Comparison of ENCODE assay signal across 8 cellular contexts in the genomic region with DNA sequence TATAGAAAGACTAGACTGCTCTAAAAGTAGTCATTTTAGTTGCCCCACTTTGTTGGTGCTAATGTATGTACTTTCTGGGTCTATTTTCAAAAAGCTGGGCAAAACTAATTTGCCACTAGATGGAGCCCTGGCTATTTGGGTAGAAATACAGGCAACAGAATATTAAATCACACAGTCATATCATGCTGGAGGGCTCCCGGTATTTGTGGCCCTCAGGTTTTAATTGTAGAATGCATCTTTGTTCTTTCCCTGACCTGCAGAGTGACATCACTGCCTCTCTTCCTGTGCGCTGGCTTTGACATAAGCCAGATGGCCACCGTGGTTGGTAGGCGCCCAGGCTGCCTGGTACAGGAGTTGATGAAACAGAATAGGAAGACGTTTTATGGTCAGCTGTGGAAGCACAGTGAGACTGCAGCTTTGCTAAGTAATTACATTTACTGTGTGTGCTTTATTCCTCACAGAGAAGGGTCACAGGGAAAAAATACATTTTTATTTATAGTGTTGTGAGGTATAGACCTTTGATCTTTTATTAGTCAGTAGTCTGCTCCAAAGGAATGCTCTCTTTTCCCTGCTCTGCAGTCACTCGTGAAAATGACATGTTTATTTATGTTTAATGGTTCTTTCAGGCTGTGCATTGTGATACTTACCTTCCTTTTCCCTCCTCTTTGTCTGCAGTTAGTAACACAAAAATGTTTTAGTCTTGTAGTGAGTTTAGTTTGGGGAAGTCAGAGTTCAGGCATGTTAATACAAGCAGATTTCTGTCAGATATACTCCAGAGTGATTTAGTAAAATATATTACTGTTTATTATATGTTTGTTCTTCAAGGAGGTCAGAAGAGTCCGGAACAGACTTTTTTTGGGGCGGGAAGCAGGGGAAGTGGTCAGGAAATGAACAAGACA. TPM values are rescaled to one million over a fixed set of nuclear protein-coding genes. Genes with fewer than 3 reads are reported as not detected.
DNase-seq lines count a peak whose midpoint lies in the region; ATAC-seq and TF ChIP-seq lines count a peak whose summit lies in the region.

No MANE protein-coding gene starts in this region.

- POLR2A ChIA-PET in AG04449 (lab: Yijun Ruan, JAX): no interaction called here

- TF ChIP-seq CTCF in AG04449 (IDR thresholded peaks at IDR 0.05; ENCODE audit: insufficient read depth, low read length, missing control alignments): peak; percentile 46
- peak; percentile 65 for TF ChIP-seq CTCF in mesothelial cell of epicardium (IDR thresholded peaks at IDR 0.05; ENCODE audit: unreplicated experiment)

- H3K4me3 ChIP-seq in AG04449 (ENCODE audit: low read depth, low read length): no peak overlapping the region

- CTCF ChIA-PET in AG04449 (lab: Yijun Ruan, JAX): interaction anchor here (0.7 to 1.9 kb wide), 20 partner anchors 12 to 813 kb away, joined by 3 to 8 read pairs (median 3); no protein-coding TSS in a partner anchor

- ATAC-seq in GM18867 (IDR thresholded peaks at IDR 0.05; ENCODE audit: unreplicated experiment): peak; percentile 43
- no peak for ATAC-seq in GM21447 (IDR thresholded peaks at IDR 0.05; ENCODE audit: unreplicated experiment)
- no peak for ATAC-seq in HG02798 (IDR thresholded peaks at IDR 0.05; ENCODE audit: poor library complexity, unreplicated experiment)
- no peak for ATAC-seq in HG02763 (IDR thresholded peaks at IDR 0.05; ENCODE audit: unreplicated experiment)

- no peaks in the 10 kb centered on the region for H3K27me3 Mint-ChIP-seq in dendritic cell treated with granulocyte-macrophage colony-stimulating factor and Interleukin-4, amounts not matched to agents 40 ng/mL and 50 ng/mL, for 4 days
- H3K27me3 Mint-ChIP-seq in mesothelial cell of epicardium (ENCODE audit: low read depth): no peaks in the 10 kb centered on the region

- intact Hi-C loops in dendritic cell treated with granulocyte-macrophage colony-stimulating factor and Interleukin-4, amounts not matched to agents 40 ng/mL and 50 ng/mL, for 4 days (cut with micrococcal nuclease): loop anchor here (5.0 kb wide), 2 partner anchors 675 to 780 kb away; no protein-coding TSS in a partner anchor

- DNase-seq in AG04449 (ENCODE audit: low read depth, low spot score) (no peak), NOMO-1 (lab: John Stamatoyannopoulos, UW; ENCODE audit: unreplicated experiment in 2 of 2) (peak; percentile 24 to 78), mesothelial cell of epicardium (ENCODE audit: low spot score in 2 of 2, unreplicated experiment in 2 of 2) (peak; percentile 35 to 71)

- H3K4me3 Mint-ChIP-seq in dendritic cell treated with granulocyte-macrophage colony-stimulating factor and Interleukin-4, amounts not matched to agents 40 ng/mL and 50 ng/mL, for 4 days: peak overlapping the region; percentile 49
- no peak overlapping the region for H3K4me3 Mint-ChIP-seq in mesothelial cell of epicardium

- no peaks in the 10 kb centered on the region for H3K9me3 Mint-ChIP-seq in dendritic cell treated with granulocyte-macrophage colony-stimulating factor and Interleukin-4, amounts not matched to agents 40 ng/mL and 50 ng/mL, for 4 days
- H3K9me3 Mint-ChIP-seq in mesothelial cell of epicardium: no peaks in the 10 kb centered on the region

- no peak overlapping the region for H3K27ac Mint-ChIP-seq in dendritic cell treated with granulocyte-macrophage colony-stimulating factor and Interleukin-4, amounts not matched to agents 40 ng/mL and 50 ng/mL, for 4 days
- H3K27ac Mint-ChIP-seq in mesothelial cell of epicardium: peak overlapping the region; percentile 94

- no peaks in the 10 kb centered on the region for H3K36me3 Mint-ChIP-seq in dendritic cell treated with granulocyte-macrophage colony-stimulating factor and Interleukin-4, amounts not matched to agents 40 ng/mL and 50 ng/mL, for 4 days (ENCODE audit: low read depth)
- H3K36me3 Mint-ChIP-seq in mesothelial cell of epicardium: no peaks in the 10 kb centered on the region

- peaks cover 23% of the 10 kb centered on the region for H3K4me1 Mint-ChIP-seq in dendritic cell treated with granulocyte-macrophage colony-stimulating factor and Interleukin-4, amounts not matched to agents 40 ng/mL and 50 ng/mL, for 4 days (ENCODE audit: low read depth)
- H3K4me1 Mint-ChIP-seq in mesothelial cell of epicardium: peaks cover 60% of the 10 kb centered on the region

RNA-seq across cellular contexts. Expression of gene MSRB3, which starts 28.4 kb away (rescaled TPM):
- 19.9 to 20.4 TPM (median 19.9 TPM) in 3 replicates for total RNA-seq in mesothelial cell of epicardium
